ENCODE assay signal across 12 cellular contexts in genomic region chr2:6080837-6081541, GRCh38.
DNase-seq lines count a peak whose midpoint lies in the region; ATAC-seq and TF ChIP-seq lines count a peak whose summit lies in the region.
"Had no signal": no experiment of that assay in that cellular context is flagged by ENCODE, and none has a peak within 500 bp of the region (broad histone marks: within the 10 kb centered on the region; RNA-seq: fewer than 3 reads in every experiment).

No MANE protein-coding gene starts in this region.

- H3K27me3 ChIP-seq in MG63 (no peaks in the 10 kb centered on the region), skeletal muscle satellite cell (ENCODE audit: control insufficient read depth, insufficient read depth, low read length) (no peaks in the 10 kb centered on the region), gastrocnemius medialis (no peaks in the 10 kb centered on the region)
- H3K27me3 ChIP-seq: neutrophil, stomach had no signal

- no peak overlapping the region for H3K27ac ChIP-seq in gastrocnemius medialis
- H3K27ac ChIP-seq: neutrophil, stomach had no signal

- H3K9ac ChIP-seq in skeletal muscle satellite cell (ENCODE audit: low read depth, low read length) = no peak overlapping the region

- intact Hi-C loops in gastrocnemius medialis (cut with DNase I; ENCODE audit: low total_unique reads) = no loop called here

- peak overlapping the region; percentile 7 for H3K4me3 ChIP-seq in MG63
- H3K4me3 ChIP-seq in skeletal muscle satellite cell (ENCODE audit: low read length) = peak overlapping the region; percentile 32
- no peak overlapping the region for H3K4me3 ChIP-seq in gastrocnemius medialis
- H3K4me3 ChIP-seq: stomach had no signal

- no peak for TF ChIP-seq CTCF in gastrocnemius medialis (IDR thresholded peaks at IDR 0.05 in 4 of 5, conservative IDR thresholded peaks at IDR 0.05 in 1 of 5)

- H3K4me2 ChIP-seq in skeletal muscle satellite cell (ENCODE audit: low read length) = peak overlapping the region; percentile 65

- in situ Hi-C loops in gastrocnemius medialis (cut with MboI; ENCODE audit: low sequenced_read_pairs in 4 of 4) = no loop called here

- no peak for DNase-seq in MG63
- DNase-seq in NCI-H82 treated with DMSO at 0.1 percent for 48 hours (lab: John Stamatoyannopoulos, UW; ENCODE audit: unreplicated experiment) = peak; percentile 12
- peak; percentile 90 for DNase-seq in globus pallidus (ENCODE audit: low spot score)
- DNase-seq in activated naive CD4-positive, alpha-beta T cell treated with anti-CD3 and anti-CD28 coated beads, Interleukin-2, amount 50 U/mL, for 16 hours = no peak
- no peak for DNase-seq in hepatic stellate cell (ENCODE audit: low spot score)
- no peak for DNase-seq in gastrocnemius medialis
- DNase-seq: activated CD8-positive, alpha-beta T cell treated with anti-CD3 and anti-CD28 coated beads, Interleukin-2, amount 10 ng/mL, durations not matched to agents 7 days and 5 days; effector CD8-positive, alpha-beta T cell; stimulated activated CD4-positive, alpha-beta T cell treated with anti-CD3 and anti-CD28 coated beads, Interleukin-4, amount 100 ng/mL, for 4 hours; stomach had no signal

- H3K4me1 ChIP-seq in skeletal muscle satellite cell (ENCODE audit: control insufficient read depth, insufficient read depth, low read length) (no peaks in the 10 kb centered on the region), gastrocnemius medialis (no peaks in the 10 kb centered on the region)

- H3K36me3 ChIP-seq in MG63 (no peaks in the 10 kb centered on the region), skeletal muscle satellite cell (ENCODE audit: insufficient read depth, low read length) (no peaks in the 10 kb centered on the region), gastrocnemius medialis (no peaks in the 10 kb centered on the region)
- H3K36me3 ChIP-seq: neutrophil, stomach had no signal

- ATAC-seq in gastrocnemius medialis = no peak
- ATAC-seq: activated CD8-positive, alpha-beta T cell treated with anti-CD3 and anti-CD28 coated beads, Interleukin-2, amount 10 ng/mL, durations not matched to agents 7 days and 5 days had no signal

- H3K9me3 ChIP-seq in MG63 = no peaks in the 10 kb centered on the region
- peaks cover 7% of the 10 kb centered on the region for H3K9me3 ChIP-seq in skeletal muscle satellite cell (replicated peaks; ENCODE audit: low read length)
- H3K9me3 ChIP-seq in gastrocnemius medialis = no peaks in the 10 kb centered on the region
- H3K9me3 ChIP-seq: neutrophil, stomach had no signal

- TF ChIP-seq POLR2A in gastrocnemius medialis (IDR thresholded peaks at IDR 0.05) = no peak

Comparison
In these comparisons a context has a peak if more than half of its experiments do, and no peak if none do; other contexts are left out.
1. DNase-seq: peak in NCI-H82 treated with DMSO at 0.1 percent for 48 hours (single experiment) and globus pallidus (single experiment); none in MG63 (single experiment), activated naive CD4-positive, alpha-beta T cell treated with anti-CD3 and anti-CD28 coated beads, Interleukin-2, amount 50 U/mL, for 16 hours (single experiment), hepatic stellate cell (single experiment) and gastrocnemius medialis (0 of 2).
2. H3K4me3 ChIP-seq: peak in MG63 (single experiment) and skeletal muscle satellite cell (single experiment); none in gastrocnemius medialis (0 of 4).